1 cellular context compared by ENCODE assay signal in the genomic region with DNA sequence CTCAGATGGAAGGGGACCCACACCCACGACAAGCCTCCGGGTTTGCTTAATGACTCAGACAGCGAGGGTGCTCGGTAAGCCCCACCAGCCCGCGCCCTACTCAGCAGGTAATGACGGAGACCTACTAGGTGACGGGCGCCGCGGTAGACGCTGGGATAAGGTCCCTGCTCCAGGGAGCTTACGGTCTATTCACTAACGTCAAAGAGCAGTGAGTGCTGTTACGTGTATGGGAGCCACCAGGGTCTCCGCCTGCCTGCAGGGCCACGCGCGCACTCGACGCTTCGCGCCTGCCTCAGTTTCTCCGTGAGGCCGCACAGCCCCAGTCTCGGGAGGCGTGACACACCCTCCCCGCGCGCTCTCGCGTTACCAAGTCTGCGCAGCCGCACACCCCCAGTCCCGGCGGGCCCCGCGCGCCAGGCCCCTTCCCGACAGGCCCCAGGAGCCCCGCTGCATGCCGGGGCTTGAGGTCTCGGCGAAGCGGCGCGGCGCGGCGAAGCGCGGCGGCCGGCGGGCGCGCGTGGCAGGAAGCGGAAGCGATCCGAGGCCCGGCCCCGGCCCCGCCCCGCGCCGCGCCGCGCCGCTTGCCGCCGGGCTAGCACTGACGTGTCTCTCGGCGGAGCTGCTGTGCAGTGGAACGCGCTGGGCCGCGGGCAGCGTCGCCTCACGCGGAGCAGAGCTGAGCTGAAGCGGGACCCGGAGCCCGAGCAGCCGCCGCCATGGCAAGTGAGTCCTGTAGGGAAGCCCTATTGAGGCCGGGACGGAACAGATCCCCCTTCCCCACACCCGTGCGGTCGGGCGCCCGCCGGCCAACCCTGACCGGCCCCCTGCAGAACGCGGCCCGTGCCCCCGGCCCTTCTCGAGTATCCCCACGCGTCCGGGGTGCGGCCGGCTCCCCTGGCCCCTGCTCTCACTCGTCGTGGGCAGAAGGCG.
TF ChIP-seq lines count a peak whose summit lies in the region.

A gene (plus strand): TSS at position 601 of the 930 bp plus-strand sequence. CDS start 116 bp downstream, at position 717.

TF ChIP-seq in HepG2, 621 proteins besides CTCF, POLR2A, EP300 and RAD21 (continued from another document and continues in another):
- TF ChIP-seq POLR2AphosphoS2 (IDR thresholded peaks at IDR 0.05; ENCODE audit: low read depth, low read length): peak; percentile 73; the same call in 1 of the 2 replicates
- TF ChIP-seq CENPT (CRISPR knock-in tag; IDR thresholded peaks at IDR 0.05; ENCODE audit: low read depth): no peak
- no peak for TF ChIP-seq THYN1 (CRISPR knock-in tag; IDR thresholded peaks at IDR 0.05; ENCODE audit: borderline replicate concordance, low read depth)
- TF ChIP-seq, protein P1, sequence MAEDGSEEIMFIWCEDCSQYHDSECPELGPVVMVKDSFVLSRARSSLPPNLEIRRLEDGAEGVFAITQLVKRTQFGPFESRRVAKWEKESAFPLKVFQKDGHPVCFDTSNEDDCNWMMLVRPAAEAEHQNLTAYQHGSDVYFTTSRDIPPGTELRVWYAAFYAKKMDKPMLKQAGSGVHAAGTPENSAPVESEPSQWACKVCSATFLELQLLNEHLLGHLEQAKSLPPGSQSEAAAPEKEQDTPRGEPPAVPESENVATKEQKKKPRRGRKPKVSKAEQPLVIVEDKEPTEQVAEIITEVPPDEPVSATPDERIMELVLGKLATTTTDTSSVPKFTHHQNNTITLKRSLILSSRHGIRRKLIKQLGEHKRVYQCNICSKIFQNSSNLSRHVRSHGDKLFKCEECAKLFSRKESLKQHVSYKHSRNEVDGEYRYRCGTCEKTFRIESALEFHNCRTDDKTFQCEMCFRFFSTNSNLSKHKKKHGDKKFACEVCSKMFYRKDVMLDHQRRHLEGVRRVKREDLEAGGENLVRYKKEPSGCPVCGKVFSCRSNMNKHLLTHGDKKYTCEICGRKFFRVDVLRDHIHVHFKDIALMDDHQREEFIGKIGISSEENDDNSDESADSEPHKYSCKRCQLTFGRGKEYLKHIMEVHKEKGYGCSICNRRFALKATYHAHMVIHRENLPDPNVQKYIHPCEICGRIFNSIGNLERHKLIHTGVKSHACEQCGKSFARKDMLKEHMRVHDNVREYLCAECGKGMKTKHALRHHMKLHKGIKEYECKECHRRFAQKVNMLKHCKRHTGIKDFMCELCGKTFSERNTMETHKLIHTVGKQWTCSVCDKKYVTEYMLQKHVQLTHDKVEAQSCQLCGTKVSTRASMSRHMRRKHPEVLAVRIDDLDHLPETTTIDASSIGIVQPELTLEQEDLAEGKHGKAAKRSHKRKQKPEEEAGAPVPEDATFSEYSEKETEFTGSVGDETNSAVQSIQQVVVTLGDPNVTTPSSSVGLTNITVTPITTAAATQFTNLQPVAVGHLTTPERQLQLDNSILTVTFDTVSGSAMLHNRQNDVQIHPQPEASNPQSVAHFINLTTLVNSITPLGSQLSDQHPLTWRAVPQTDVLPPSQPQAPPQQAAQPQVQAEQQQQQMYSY (CRISPR knock-in tag; IDR thresholded peaks at IDR 0.05): no peak; the same call in 1 of the 2 replicates
- TF ChIP-seq, protein P2, sequence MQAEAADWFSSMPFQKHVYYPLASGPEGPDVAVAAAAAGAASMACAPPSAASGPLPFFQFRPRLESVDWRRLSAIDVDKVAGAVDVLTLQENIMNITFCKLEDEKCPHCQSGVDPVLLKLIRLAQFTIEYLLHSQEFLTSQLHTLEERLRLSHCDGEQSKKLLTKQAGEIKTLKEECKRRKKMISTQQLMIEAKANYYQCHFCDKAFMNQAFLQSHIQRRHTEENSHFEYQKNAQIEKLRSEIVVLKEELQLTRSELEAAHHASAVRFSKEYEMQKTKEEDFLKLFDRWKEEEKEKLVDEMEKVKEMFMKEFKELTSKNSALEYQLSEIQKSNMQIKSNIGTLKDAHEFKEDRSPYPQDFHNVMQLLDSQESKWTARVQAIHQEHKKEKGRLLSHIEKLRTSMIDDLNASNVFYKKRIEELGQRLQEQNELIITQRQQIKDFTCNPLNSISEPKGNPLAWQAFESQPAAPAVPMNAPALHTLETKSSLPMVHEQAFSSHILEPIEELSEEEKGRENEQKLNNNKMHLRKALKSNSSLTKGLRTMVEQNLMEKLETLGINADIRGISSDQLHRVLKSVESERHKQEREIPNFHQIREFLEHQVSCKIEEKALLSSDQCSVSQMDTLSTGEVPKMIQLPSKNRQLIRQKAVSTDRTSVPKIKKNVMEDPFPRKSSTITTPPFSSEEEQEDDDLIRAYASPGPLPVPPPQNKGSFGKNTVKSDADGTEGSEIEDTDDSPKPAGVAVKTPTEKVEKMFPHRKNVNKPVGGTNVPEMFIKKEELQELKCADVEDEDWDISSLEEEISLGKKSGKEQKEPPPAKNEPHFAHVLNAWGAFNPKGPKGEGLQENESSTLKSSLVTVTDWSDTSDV (CRISPR knock-in tag; IDR thresholded peaks at IDR 0.05): 0 out of 2 replicates have a peak, but pooled peaks have one; percentile 67
- TF ChIP-seq TEAD3 (CRISPR knock-in tag; optimal IDR thresholded peaks at IDR 0.05; ENCODE audit: borderline replicate concordance): no peak
- TF ChIP-seq, protein P3, sequence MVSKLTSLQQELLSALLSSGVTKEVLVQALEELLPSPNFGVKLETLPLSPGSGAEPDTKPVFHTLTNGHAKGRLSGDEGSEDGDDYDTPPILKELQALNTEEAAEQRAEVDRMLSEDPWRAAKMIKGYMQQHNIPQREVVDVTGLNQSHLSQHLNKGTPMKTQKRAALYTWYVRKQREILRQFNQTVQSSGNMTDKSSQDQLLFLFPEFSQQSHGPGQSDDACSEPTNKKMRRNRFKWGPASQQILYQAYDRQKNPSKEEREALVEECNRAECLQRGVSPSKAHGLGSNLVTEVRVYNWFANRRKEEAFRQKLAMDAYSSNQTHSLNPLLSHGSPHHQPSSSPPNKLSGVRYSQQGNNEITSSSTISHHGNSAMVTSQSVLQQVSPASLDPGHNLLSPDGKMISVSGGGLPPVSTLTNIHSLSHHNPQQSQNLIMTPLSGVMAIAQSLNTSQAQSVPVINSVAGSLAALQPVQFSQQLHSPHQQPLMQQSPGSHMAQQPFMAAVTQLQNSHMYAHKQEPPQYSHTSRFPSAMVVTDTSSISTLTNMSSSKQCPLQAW (CRISPR knock-in tag; IDR thresholded peaks at IDR 0.05): peak; percentile 56; the same call in 1 of the 2 replicates
- peak; percentile 62 for TF ChIP-seq HNRNPLL (IDR thresholded peaks at IDR 0.05; ENCODE audit: low read depth, low read length, poor library complexity, severe bottlenecking)
- TF ChIP-seq, protein P4, sequence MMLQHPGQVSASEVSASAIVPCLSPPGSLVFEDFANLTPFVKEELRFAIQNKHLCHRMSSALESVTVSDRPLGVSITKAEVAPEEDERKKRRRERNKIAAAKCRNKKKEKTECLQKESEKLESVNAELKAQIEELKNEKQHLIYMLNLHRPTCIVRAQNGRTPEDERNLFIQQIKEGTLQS (CRISPR knock-in tag; IDR thresholded peaks at IDR 0.05): no peak
- TF ChIP-seq KLF6 (CRISPR knock-in tag; IDR thresholded peaks at IDR 0.05): peak; percentile 92
- TF ChIP-seq, protein P5, sequence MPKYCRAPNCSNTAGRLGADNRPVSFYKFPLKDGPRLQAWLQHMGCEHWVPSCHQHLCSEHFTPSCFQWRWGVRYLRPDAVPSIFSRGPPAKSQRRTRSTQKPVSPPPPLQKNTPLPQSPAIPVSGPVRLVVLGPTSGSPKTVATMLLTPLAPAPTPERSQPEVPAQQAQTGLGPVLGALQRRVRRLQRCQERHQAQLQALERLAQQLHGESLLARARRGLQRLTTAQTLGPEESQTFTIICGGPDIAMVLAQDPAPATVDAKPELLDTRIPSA (CRISPR knock-in tag; IDR thresholded peaks at IDR 0.05; ENCODE audit: borderline replicate concordance): 0 out of 2 replicates have a peak, but pooled peaks have one; percentile 91
- peak; percentile 55; the same call in 1 of the 2 replicates for TF ChIP-seq MTF2 (CRISPR knock-in tag; IDR thresholded peaks at IDR 0.05; ENCODE audit: borderline replicate concordance)
- TF ChIP-seq XBP1 (CRISPR knock-in tag; IDR thresholded peaks at IDR 0.05): peak; percentile 76
- TF ChIP-seq NAIF1 (CRISPR knock-in tag; IDR thresholded peaks at IDR 0.05; ENCODE audit: borderline replicate concordance): no peak
- no peak for TF ChIP-seq HNF4A (CRISPR knock-in tag; IDR thresholded peaks at IDR 0.05)
- TF ChIP-seq HDAC2 (CRISPR knock-in tag; IDR thresholded peaks at IDR 0.05): peak; percentile 47
- TF ChIP-seq, protein P6, sequence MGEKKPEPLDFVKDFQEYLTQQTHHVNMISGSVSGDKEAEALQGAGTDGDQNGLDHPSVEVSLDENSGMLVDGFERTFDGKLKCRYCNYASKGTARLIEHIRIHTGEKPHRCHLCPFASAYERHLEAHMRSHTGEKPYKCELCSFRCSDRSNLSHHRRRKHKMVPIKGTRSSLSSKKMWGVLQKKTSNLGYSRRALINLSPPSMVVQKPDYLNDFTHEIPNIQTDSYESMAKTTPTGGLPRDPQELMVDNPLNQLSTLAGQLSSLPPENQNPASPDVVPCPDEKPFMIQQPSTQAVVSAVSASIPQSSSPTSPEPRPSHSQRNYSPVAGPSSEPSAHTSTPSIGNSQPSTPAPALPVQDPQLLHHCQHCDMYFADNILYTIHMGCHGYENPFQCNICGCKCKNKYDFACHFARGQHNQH (CRISPR knock-in tag; IDR thresholded peaks at IDR 0.05): peak; percentile 48; the same call in 1 of the 2 replicates
- TF ChIP-seq, protein P7, sequence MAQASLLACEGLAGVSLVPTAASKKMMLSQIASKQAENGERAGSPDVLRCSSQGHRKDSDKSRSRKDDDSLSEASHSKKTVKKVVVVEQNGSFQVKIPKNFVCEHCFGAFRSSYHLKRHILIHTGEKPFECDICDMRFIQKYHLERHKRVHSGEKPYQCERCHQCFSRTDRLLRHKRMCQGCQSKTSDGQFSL (CRISPR knock-in tag; IDR thresholded peaks at IDR 0.05): peak; percentile 54; the same call in 1 of the 2 replicates
- TF ChIP-seq GATA4 (IDR thresholded peaks at IDR 0.05; ENCODE audit: borderline replicate concordance, low read depth): 0 out of 2 replicates have a peak, but pooled peaks have one; percentile 12
- peak; percentile 81 for TF ChIP-seq POLR2AphosphoS5 (IDR thresholded peaks at IDR 0.05; ENCODE audit: low read depth, low read length)
- no peak for TF ChIP-seq HOXA5 (CRISPR knock-in tag; IDR thresholded peaks at IDR 0.05)
- no peak for TF ChIP-seq HMG20B (CRISPR knock-in tag; conservative IDR thresholded peaks at IDR 0.05)
- 0 out of 2 replicates have a peak, but pooled peaks have one; percentile 48 for TF ChIP-seq ISX (CRISPR knock-in tag; conservative IDR thresholded peaks at IDR 0.05)
- TF ChIP-seq GABPB1 (CRISPR knock-in tag; IDR thresholded peaks at IDR 0.05): peak; percentile 89
- peak; percentile 71 for TF ChIP-seq SP4 (CRISPR knock-in tag; IDR thresholded peaks at IDR 0.05)
- no peak for TF ChIP-seq IKZF1 (IDR thresholded peaks at IDR 0.05)
- TF ChIP-seq, protein P8, sequence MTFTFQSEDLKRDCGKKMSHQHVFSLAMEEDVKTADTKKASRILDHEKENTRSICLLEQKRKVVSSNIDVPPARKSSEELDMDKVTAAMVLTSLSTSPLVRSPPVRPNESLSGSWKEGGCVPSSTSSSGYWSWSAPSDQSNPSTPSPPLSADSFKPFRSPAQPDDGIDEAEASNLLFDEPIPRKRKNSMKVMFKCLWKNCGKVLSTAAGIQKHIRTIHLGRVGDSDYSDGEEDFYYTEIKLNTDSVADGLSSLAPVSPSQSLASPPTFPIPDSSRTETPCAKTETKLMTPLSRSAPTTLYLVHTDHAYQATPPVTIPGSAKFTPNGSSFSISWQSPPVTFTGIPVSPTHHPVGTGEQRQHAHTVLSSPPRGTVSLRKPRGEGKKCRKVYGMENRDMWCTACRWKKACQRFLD (CRISPR knock-in tag; IDR thresholded peaks at IDR 0.05; ENCODE audit: borderline replicate concordance): no peak
- peak; percentile 51 for TF ChIP-seq ZNF564 (CRISPR knock-in tag; IDR thresholded peaks at IDR 0.05)
- TF ChIP-seq NR2F6 (IDR thresholded peaks at IDR 0.05): no peak
- TF ChIP-seq NR2F6 (CRISPR knock-in tag; IDR thresholded peaks at IDR 0.05): 0 out of 2 replicates have a peak, but pooled peaks have one; percentile 24
- TF ChIP-seq ZFP82 (CRISPR knock-in tag; IDR thresholded peaks at IDR 0.05; ENCODE audit: borderline replicate concordance): peak; percentile 99
- TF ChIP-seq, protein P9, sequence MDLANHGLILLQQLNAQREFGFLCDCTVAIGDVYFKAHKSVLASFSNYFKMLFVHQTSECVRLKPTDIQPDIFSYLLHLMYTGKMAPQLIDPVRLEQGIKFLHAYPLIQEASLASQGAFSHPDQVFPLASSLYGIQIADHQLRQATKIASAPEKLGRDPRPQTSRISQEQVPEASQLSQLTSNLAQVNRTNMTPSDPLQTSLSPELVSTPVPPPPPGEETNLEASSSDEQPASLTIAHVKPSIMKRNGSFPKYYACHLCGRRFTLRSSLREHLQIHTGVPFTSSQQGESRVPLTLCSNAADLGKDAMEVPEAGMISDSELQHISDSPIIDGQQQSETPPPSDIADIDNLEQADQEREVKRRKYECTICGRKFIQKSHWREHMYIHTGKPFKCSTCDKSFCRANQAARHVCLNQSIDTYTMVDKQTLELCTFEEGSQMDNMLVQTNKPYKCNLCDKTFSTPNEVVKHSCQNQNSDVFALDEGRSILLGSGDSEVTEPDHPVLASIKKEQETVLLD (CRISPR knock-in tag; IDR thresholded peaks at IDR 0.05; ENCODE audit: low read depth): peak; percentile 88
- TF ChIP-seq, protein P10, sequence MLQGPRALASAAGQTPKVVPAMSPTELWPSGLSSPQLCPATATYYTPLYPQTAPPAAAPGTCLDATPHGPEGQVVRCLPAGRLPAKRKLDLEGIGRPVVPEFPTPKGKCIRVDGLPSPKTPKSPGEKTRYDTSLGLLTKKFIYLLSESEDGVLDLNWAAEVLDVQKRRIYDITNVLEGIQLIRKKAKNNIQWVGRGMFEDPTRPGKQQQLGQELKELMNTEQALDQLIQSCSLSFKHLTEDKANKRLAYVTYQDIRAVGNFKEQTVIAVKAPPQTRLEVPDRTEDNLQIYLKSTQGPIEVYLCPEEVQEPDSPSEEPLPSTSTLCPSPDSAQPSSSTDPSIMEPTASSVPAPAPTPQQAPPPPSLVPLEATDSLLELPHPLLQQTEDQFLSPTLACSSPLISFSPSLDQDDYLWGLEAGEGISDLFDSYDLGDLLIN (CRISPR knock-in tag; IDR thresholded peaks at IDR 0.05; ENCODE audit: borderline replicate concordance): no peak
- TF ChIP-seq, protein P11, sequence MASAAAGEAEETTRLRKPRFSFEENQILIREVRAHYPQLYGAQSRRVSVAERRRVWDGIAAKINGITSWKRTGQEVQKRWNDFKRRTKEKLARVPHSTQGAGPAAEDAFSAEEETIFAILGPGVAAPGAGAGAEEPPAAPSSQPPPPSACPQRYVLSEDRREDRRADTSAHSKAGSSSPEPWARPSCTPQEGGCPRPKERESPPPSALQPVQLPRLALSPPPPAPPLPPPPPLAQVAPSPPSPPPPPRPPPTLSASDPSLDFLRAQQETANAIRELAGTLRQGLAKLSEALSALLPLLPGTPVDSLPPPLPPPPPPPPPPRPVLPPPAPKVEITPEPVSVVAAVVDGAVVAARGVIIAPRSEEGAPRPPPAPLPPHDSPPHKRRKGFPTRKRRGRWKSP (CRISPR knock-in tag; IDR thresholded peaks at IDR 0.05): peak; percentile 68; the same call in 1 of the 2 replicates
- TF ChIP-seq ZBTB7A (CRISPR knock-in tag; IDR thresholded peaks at IDR 0.05): 0 out of 2 replicates have a peak, but pooled peaks have one; percentile 23
- TF ChIP-seq ZKSCAN8 (CRISPR knock-in tag; IDR thresholded peaks at IDR 0.05; ENCODE audit: borderline replicate concordance): 0 out of 2 replicates have a peak, but pooled peaks have one; percentile 43
- TF ChIP-seq ZIK1 (CRISPR knock-in tag; IDR thresholded peaks at IDR 0.05; ENCODE audit: borderline replicate concordance, low read depth): no peak; the same call in 1 of the 2 replicates
